ENCODE assay signal across 10 cellular contexts in genomic region chr13:30346789-30347167, GRCh38. TPM values are rescaled to one million over a fixed set of nuclear protein-coding genes. Genes with fewer than 3 reads are reported as not detected.
DNase-seq lines count a peak whose midpoint lies in the region; ATAC-seq and TF ChIP-seq lines count a peak whose summit lies in the region.
"Had no signal": no experiment of that assay in that cellular context is flagged by ENCODE, and none has a peak within 500 bp of the region (broad histone marks: within the 10 kb centered on the region; RNA-seq: fewer than 3 reads in every experiment).

No MANE protein-coding gene starts in this region.

- peak overlapping the region; percentile 74 for H3K27ac Mint-ChIP-seq in activated naive CD4-positive, alpha-beta T cell treated with anti-CD3 and anti-CD28 coated beads, Interleukin-2, amount 10 ng/mL, durations not matched to agents 7 days and 5 days
- peak overlapping the region; percentile 83 for H3K27ac Mint-ChIP-seq in activated CD8-positive, alpha-beta T cell treated with anti-CD3 and anti-CD28 coated beads, Interleukin-2, amount 10 ng/mL, durations not matched to agents 7 days and 5 days
- peak overlapping the region in 1 of 2 donors; percentile 5 for H3K27ac Mint-ChIP-seq in stimulated activated naive CD8-positive, alpha-beta T cell treated with anti-CD3 and anti-CD28 coated beads, Interleukin-15, amount 100 ng/mL, for 72 hours

- H3K36me3 Mint-ChIP-seq in activated naive CD4-positive, alpha-beta T cell treated with anti-CD3 and anti-CD28 coated beads, Interleukin-2, amount 10 ng/mL, durations not matched to agents 7 days and 5 days: peaks cover 36% of the 10 kb centered on the region
- peaks cover 13% of the 10 kb centered on the region for H3K36me3 Mint-ChIP-seq in activated CD8-positive, alpha-beta T cell treated with anti-CD3 and anti-CD28 coated beads, Interleukin-2, amount 10 ng/mL, durations not matched to agents 7 days and 5 days (ENCODE audit: low read depth)

- H3K4me1 Mint-ChIP-seq in activated naive CD4-positive, alpha-beta T cell treated with anti-CD3 and anti-CD28 coated beads, Interleukin-2, amount 10 ng/mL, durations not matched to agents 7 days and 5 days: peaks cover 33% of the 10 kb centered on the region
- H3K4me1 Mint-ChIP-seq in activated CD8-positive, alpha-beta T cell treated with anti-CD3 and anti-CD28 coated beads, Interleukin-2, amount 10 ng/mL, durations not matched to agents 7 days and 5 days (ENCODE audit: low read depth): peaks cover 31% of the 10 kb centered on the region
- H3K4me1 Mint-ChIP-seq in stimulated activated naive CD8-positive, alpha-beta T cell treated with anti-CD3 and anti-CD28 coated beads, Interleukin-15, amount 100 ng/mL, for 72 hours: peaks cover 32% of the 10 kb centered on the region

- CTCF ChIA-PET in activated naive CD4-positive, alpha-beta T cell treated with anti-CD3 and anti-CD28 coated beads, Interleukin-2, amount 10 ng/mL, durations not matched to agents 7 days and 5 days (lab: Charles Lee): interaction anchor here (0.8 to 2.5 kb wide), 3 partner anchors 11 to 40 kb away, joined by 3 to 10 read pairs (median 4); no protein-coding TSS in a partner anchor
- CTCF ChIA-PET in activated CD8-positive, alpha-beta T cell treated with anti-CD3 and anti-CD28 coated beads, Interleukin-2, amount 10 ng/mL, durations not matched to agents 7 days and 5 days (lab: Charles Lee): interaction anchor here (0.9 to 2.1 kb wide), 11 partner anchors 9 to 214 kb away, joined by 3 to 9 read pairs (median 4); partner anchors contain the start of gene UBE2L5

- POLR2A ChIA-PET in activated CD8-positive, alpha-beta T cell treated with anti-CD3 and anti-CD28 coated beads, Interleukin-2, amount 10 ng/mL, durations not matched to agents 7 days and 5 days (lab: Charles Lee): interaction anchor here (1.0 to 1.7 kb wide), 2 partner anchors 19 to 48 kb away, joined by 3 to 5 read pairs; no protein-coding TSS in a partner anchor

- peak overlapping the region; percentile 50 for H3K4me3 Mint-ChIP-seq in activated naive CD4-positive, alpha-beta T cell treated with anti-CD3 and anti-CD28 coated beads, Interleukin-2, amount 10 ng/mL, durations not matched to agents 7 days and 5 days
- peak overlapping the region; percentile 40 for H3K4me3 Mint-ChIP-seq in activated CD8-positive, alpha-beta T cell treated with anti-CD3 and anti-CD28 coated beads, Interleukin-2, amount 10 ng/mL, durations not matched to agents 7 days and 5 days
- peak overlapping the region; percentile 20 to 26 for H3K4me3 Mint-ChIP-seq in stimulated activated naive CD8-positive, alpha-beta T cell treated with anti-CD3 and anti-CD28 coated beads, Interleukin-15, amount 100 ng/mL, for 72 hours

- H3K9me3 Mint-ChIP-seq in activated naive CD4-positive, alpha-beta T cell treated with anti-CD3 and anti-CD28 coated beads, Interleukin-2, amount 10 ng/mL, durations not matched to agents 7 days and 5 days: peaks cover 8% of the 10 kb centered on the region
- H3K9me3 Mint-ChIP-seq in activated CD8-positive, alpha-beta T cell treated with anti-CD3 and anti-CD28 coated beads, Interleukin-2, amount 10 ng/mL, durations not matched to agents 7 days and 5 days (ENCODE audit: insufficient read depth): peaks cover 10% of the 10 kb centered on the region
- H3K9me3 Mint-ChIP-seq in stimulated activated naive CD8-positive, alpha-beta T cell treated with anti-CD3 and anti-CD28 coated beads, Interleukin-15, amount 100 ng/mL, for 72 hours: peaks cover 0 to 8% of the 10 kb centered on the region in 2 donors

- peaks cover 27% of the 10 kb centered on the region for H3K27me3 Mint-ChIP-seq in activated naive CD4-positive, alpha-beta T cell treated with anti-CD3 and anti-CD28 coated beads, Interleukin-2, amount 10 ng/mL, durations not matched to agents 7 days and 5 days
- H3K27me3 Mint-ChIP-seq in activated CD8-positive, alpha-beta T cell treated with anti-CD3 and anti-CD28 coated beads, Interleukin-2, amount 10 ng/mL, durations not matched to agents 7 days and 5 days (ENCODE audit: low read depth): peaks cover 31% of the 10 kb centered on the region
- H3K27me3 Mint-ChIP-seq in stimulated activated naive CD8-positive, alpha-beta T cell treated with anti-CD3 and anti-CD28 coated beads, Interleukin-15, amount 100 ng/mL, for 72 hours: peaks cover 11% of the 10 kb centered on the region

- peak; percentile 32 for DNase-seq in activated naive CD4-positive, alpha-beta T cell treated with anti-CD3 and anti-CD28 coated beads, Interleukin-2, amount 10 ng/mL, durations not matched to agents 7 days and 5 days
- no peak for DNase-seq in activated naive CD4-positive, alpha-beta T cell treated with Interleukin-2 at 50 U/mL for 16 hours
- peak; percentile 36 for DNase-seq in activated CD8-positive, alpha-beta T cell treated with anti-CD3 and anti-CD28 coated beads, Interleukin-2, amount 10 ng/mL, durations not matched to agents 7 days and 5 days
- DNase-seq in stimulated activated naive CD8-positive, alpha-beta T cell treated with anti-CD3 and anti-CD28 coated beads, Interleukin-15, amount 100 ng/mL, for 72 hours: no peak
- no peak for DNase-seq in NAMALWA (ENCODE audit: low spot score)
- DNase-seq in NCI-H82 treated with DMSO at 0.1 percent for 48 hours (lab: John Stamatoyannopoulos, UW; ENCODE audit: unreplicated experiment): no peak
- DNase-seq: GOT3, NCI-H2107 had no signal

- peak; percentile 37 for ATAC-seq in HG02852 (IDR thresholded peaks at IDR 0.05; ENCODE audit: unreplicated experiment)
- ATAC-seq in activated CD8-positive, alpha-beta T cell treated with anti-CD3 and anti-CD28 coated beads, Interleukin-2, amount 10 ng/mL, durations not matched to agents 7 days and 5 days: peak; percentile 60
- peak; percentile 83 for ATAC-seq in stimulated activated naive CD8-positive, alpha-beta T cell treated with anti-CD3 and anti-CD28 coated beads, Interleukin-15, amount 100 ng/mL, for 72 hours
- no peak for ATAC-seq in SK-N-SH treated with all-trans-retinoic acid at 6 μM for 48 hours

TF ChIP-seq in SK-N-SH treated with all-trans-retinoic acid at 6 μM for 48 hours, 23 proteins besides CTCF, POLR2A, EP300 and RAD21:
- TF ChIP-seq, protein P1, sequence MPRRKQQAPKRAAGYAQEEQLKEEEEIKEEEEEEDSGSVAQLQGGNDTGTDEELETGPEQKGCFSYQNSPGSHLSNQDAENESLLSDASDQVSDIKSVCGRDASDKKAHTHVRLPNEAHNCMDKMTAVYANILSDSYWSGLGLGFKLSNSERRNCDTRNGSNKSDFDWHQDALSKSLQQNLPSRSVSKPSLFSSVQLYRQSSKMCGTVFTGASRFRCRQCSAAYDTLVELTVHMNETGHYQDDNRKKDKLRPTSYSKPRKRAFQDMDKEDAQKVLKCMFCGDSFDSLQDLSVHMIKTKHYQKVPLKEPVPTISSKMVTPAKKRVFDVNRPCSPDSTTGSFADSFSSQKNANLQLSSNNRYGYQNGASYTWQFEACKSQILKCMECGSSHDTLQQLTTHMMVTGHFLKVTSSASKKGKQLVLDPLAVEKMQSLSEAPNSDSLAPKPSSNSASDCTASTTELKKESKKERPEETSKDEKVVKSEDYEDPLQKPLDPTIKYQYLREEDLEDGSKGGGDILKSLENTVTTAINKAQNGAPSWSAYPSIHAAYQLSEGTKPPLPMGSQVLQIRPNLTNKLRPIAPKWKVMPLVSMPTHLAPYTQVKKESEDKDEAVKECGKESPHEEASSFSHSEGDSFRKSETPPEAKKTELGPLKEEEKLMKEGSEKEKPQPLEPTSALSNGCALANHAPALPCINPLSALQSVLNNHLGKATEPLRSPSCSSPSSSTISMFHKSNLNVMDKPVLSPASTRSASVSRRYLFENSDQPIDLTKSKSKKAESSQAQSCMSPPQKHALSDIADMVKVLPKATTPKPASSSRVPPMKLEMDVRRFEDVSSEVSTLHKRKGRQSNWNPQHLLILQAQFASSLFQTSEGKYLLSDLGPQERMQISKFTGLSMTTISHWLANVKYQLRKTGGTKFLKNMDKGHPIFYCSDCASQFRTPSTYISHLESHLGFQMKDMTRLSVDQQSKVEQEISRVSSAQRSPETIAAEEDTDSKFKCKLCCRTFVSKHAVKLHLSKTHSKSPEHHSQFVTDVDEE (CRISPR knock-in tag; IDR thresholded peaks at IDR 0.05): no peak
- TF ChIP-seq PATZ1 (CRISPR knock-in tag; IDR thresholded peaks at IDR 0.05; ENCODE audit: borderline replicate concordance) (no peak), ESRRG (CRISPR knock-in tag; IDR thresholded peaks at IDR 0.05) (no peak), ZC3H10 (CRISPR knock-in tag; IDR thresholded peaks at IDR 0.05) (no peak), OSR1 (CRISPR knock-in tag; IDR thresholded peaks at IDR 0.05) (no peak), GLIS3 (CRISPR knock-in tag; IDR thresholded peaks at IDR 0.05) (no peak), POU6F1 (CRISPR knock-in tag; IDR thresholded peaks at IDR 0.05; ENCODE audit: borderline replicate concordance, low read depth) (no peak)
TF ChIP-seq in SK-N-SH treated with all-trans-retinoic acid at 6 μM for 48 hours: peak in this region for 0.

RNA-seq across cellular contexts. Expression of gene KATNAL1, which starts 39.4 kb away (rescaled TPM):
- total RNA-seq in activated CD8-positive, alpha-beta T cell treated with anti-CD3 and anti-CD28 coated beads, Interleukin-2, amount 10 ng/mL, durations not matched to agents 7 days and 5 days: 10 to 100 TPM; 29.4 to 30.4 TPM

Comparison
In these comparisons a context has a peak if more than half of its experiments do, and no peak if none do; other contexts are left out.
1. DNase-seq: peak in activated naive CD4-positive, alpha-beta T cell treated with anti-CD3 and anti-CD28 coated beads, Interleukin-2, amount 10 ng/mL, durations not matched to agents 7 days and 5 days (single experiment) and activated CD8-positive, alpha-beta T cell treated with anti-CD3 and anti-CD28 coated beads, Interleukin-2, amount 10 ng/mL, durations not matched to agents 7 days and 5 days (single experiment); none in activated naive CD4-positive, alpha-beta T cell treated with Interleukin-2 at 50 U/mL for 16 hours (single experiment), stimulated activated naive CD8-positive, alpha-beta T cell treated with anti-CD3 and anti-CD28 coated beads, Interleukin-15, amount 100 ng/mL, for 72 hours (0 of 2), NAMALWA (single experiment) and NCI-H82 treated with DMSO at 0.1 percent for 48 hours (single experiment).
2. Peak in every context shown above with its lines, with median percentiles within 50 percentile points of each other: H3K4me3 Mint-ChIP-seq.